Comparison of ENCODE assay signal across 1 cellular context in the genomic region with DNA sequence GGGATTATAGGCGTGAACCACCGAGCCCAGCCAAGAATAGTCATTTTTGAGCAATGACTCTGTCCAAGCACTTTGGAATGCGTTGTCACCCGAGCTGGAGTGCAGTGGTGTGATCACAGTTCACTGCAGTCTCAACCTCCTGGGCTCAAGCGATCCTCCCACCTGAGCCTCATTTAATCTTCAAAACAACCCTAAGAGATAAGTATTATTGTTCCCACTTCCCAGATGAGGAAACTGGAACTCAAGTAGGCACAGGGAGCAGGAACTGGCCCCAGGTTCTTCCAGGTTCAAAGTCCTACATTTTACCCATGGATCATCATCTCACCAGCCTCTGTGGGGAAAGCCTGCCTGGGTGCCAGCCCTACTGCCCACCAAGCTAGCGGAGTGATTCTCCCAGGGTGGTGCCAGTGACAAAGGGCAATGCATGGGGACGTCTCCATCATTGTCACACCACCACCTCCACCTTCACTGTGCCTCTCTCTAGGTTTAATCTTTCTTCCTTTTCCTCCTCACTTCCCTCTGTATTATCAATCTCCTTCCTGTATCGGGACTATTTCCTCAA.
TF ChIP-seq lines count a peak whose summit lies in the region.

No MANE protein-coding gene starts in this region.

TF ChIP-seq in liver, 16 proteins besides CTCF, POLR2A, EP300 and RAD21 (continued from another document):
- TF ChIP-seq, protein P1, sequence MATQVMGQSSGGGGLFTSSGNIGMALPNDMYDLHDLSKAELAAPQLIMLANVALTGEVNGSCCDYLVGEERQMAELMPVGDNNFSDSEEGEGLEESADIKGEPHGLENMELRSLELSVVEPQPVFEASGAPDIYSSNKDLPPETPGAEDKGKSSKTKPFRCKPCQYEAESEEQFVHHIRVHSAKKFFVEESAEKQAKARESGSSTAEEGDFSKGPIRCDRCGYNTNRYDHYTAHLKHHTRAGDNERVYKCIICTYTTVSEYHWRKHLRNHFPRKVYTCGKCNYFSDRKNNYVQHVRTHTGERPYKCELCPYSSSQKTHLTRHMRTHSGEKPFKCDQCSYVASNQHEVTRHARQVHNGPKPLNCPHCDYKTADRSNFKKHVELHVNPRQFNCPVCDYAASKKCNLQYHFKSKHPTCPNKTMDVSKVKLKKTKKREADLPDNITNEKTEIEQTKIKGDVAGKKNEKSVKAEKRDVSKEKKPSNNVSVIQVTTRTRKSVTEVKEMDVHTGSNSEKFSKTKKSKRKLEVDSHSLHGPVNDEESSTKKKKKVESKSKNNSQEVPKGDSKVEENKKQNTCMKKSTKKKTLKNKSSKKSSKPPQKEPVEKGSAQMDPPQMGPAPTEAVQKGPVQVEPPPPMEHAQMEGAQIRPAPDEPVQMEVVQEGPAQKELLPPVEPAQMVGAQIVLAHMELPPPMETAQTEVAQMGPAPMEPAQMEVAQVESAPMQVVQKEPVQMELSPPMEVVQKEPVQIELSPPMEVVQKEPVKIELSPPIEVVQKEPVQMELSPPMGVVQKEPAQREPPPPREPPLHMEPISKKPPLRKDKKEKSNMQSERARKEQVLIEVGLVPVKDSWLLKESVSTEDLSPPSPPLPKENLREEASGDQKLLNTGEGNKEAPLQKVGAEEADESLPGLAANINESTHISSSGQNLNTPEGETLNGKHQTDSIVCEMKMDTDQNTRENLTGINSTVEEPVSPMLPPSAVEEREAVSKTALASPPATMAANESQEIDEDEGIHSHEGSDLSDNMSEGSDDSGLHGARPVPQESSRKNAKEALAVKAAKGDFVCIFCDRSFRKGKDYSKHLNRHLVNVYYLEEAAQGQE (IDR thresholded peaks at IDR 0.05): no peak
- no peak for TF ChIP-seq FOXA2 (IDR thresholded peaks at IDR 0.05)
- TF ChIP-seq HNF4G (IDR thresholded peaks at IDR 0.05): no peak
TF ChIP-seq in liver: peak in this region for 0.
